In genomic region chr3:27590437-27591320, GRCh38 we compare ENCODE assay signal across 9 cellular contexts.
DNase-seq lines count a peak whose midpoint lies in the region; ATAC-seq and TF ChIP-seq lines count a peak whose summit lies in the region.
"Had no signal": no experiment of that assay in that cellular context is flagged by ENCODE, and none has a peak within 500 bp of the region (broad histone marks: within the 10 kb centered on the region; RNA-seq: fewer than 3 reads in every experiment).

No MANE protein-coding gene starts in this region.

- H3K27ac ChIP-seq in SU-DHL-6 (ENCODE audit: low read depth, low read length) (no peak overlapping the region), fibroblast of lung (ENCODE audit: insufficient read depth, low read length) (peak overlapping the region; percentile 10)
- H3K27ac ChIP-seq: KMS-11 had no signal

- H3K9ac ChIP-seq in SU-DHL-6 (ENCODE audit: low read length), result no peak overlapping the region
- H3K9ac ChIP-seq in fibroblast of lung (ENCODE audit: insufficient read depth, low read length), result no peak overlapping the region
- H3K9ac ChIP-seq: KMS-11 had no signal

- no peaks in the 10 kb centered on the region for H3K9me2 ChIP-seq in SU-DHL-6 (replicated peaks; ENCODE audit: insufficient read depth, low read length)

- H3K4me1 ChIP-seq in fibroblast of lung (ENCODE audit: control insufficient read depth, extremely low read depth, insufficient read depth, low read length), result peaks cover 6% of the 10 kb centered on the region

- ATAC-seq in HG03342 (IDR thresholded peaks at IDR 0.05; ENCODE audit: unreplicated experiment) (peak; percentile 47), GM19351 (IDR thresholded peaks at IDR 0.05; ENCODE audit: unreplicated experiment) (no peak)

- H3K9me3 ChIP-seq in SU-DHL-6 (ENCODE audit: insufficient read depth, low read length), result no peaks in the 10 kb centered on the region
- no peaks in the 10 kb centered on the region for H3K9me3 ChIP-seq in fibroblast of lung (ENCODE audit: control insufficient read depth, insufficient read depth, low read depth, low read length)

- H3K4me3 ChIP-seq in SU-DHL-6 (ENCODE audit: insufficient read depth, low read length, poor library complexity, severe bottlenecking), result no peak overlapping the region
- no peak overlapping the region for H3K4me3 ChIP-seq in fibroblast of lung (replicated peaks in 1 of 4; ENCODE audit: control extremely low read depth in 1 of 4, insufficient read depth in 1 of 4, low read depth in 3 of 4, low read length in 4 of 4)

- H3K79me2 ChIP-seq in SU-DHL-6 (ENCODE audit: insufficient read depth, low read length), result no peaks in the 10 kb centered on the region
- H3K79me2 ChIP-seq in fibroblast of lung (ENCODE audit: control insufficient read depth, insufficient read depth, low read length), result no peaks in the 10 kb centered on the region

- H3F3A ChIP-seq in SU-DHL-6 (ENCODE audit: insufficient read depth), result no peaks in the 10 kb centered on the region

- H3K27me3 ChIP-seq in SU-DHL-6 (ENCODE audit: low read length), result no peaks in the 10 kb centered on the region
- no peaks in the 10 kb centered on the region for H3K27me3 ChIP-seq in fibroblast of lung (ENCODE audit: control insufficient read depth, insufficient read depth, low read length)

- TF ChIP-seq CTCF in SU-DHL-6 (IDR thresholded peaks at IDR 0.05; ENCODE audit: insufficient read depth, low read length, poor library complexity, severe bottlenecking), result no peak
- no peak for TF ChIP-seq CTCF in fibroblast of lung (conservative IDR thresholded peaks at IDR 0.05 in 1 of 2, IDR thresholded peaks at IDR 0.05 in 1 of 2; ENCODE audit: low read depth in 1 of 2, low read length in 2 of 2)

- peak; percentile 33 to 75 for DNase-seq in fibroblast of lung (ENCODE audit: low read depth in 2 of 2)
- DNase-seq in putamen (ENCODE audit: low spot score), result peak; percentile 15
- DNase-seq in DMS 273 treated with DMSO at 0.1 percent for 48 hours (lab: John Stamatoyannopoulos, UW), result no peak
- no peak for DNase-seq in NCI-H1105 (lab: John Stamatoyannopoulos, UW)
- DNase-seq in stimulated activated naive CD4-positive, alpha-beta T cell treated with Interleukin-2 at 50 U/mL for 16 hours (lab: John Stamatoyannopoulos, UW), result no peak

- H3K36me3 ChIP-seq in SU-DHL-6 (ENCODE audit: low read length) (no peaks in the 10 kb centered on the region), fibroblast of lung (ENCODE audit: control insufficient read depth, insufficient read depth, low read length) (no peaks in the 10 kb centered on the region)

- no peaks in the 10 kb centered on the region for H4K20me1 ChIP-seq in SU-DHL-6 (ENCODE audit: low read depth, low read length)
- H4K20me1 ChIP-seq in fibroblast of lung (ENCODE audit: control insufficient read depth, extremely low read depth, insufficient read depth, low read length), result no peaks in the 10 kb centered on the region

- peak overlapping the region; percentile 17 for H2AFZ ChIP-seq in SU-DHL-6 (ENCODE audit: low read depth, low read length, severe bottlenecking)
- H2AFZ ChIP-seq in fibroblast of lung (ENCODE audit: low read length), result peak overlapping the region; percentile 27

- H3K4me2 ChIP-seq in SU-DHL-6 (ENCODE audit: low read depth, low read length, poor library complexity, severe bottlenecking) (no peak overlapping the region), fibroblast of lung (ENCODE audit: extremely low read depth, insufficient read depth, low read length) (peak overlapping the region; percentile 30)
- H3K4me2 ChIP-seq: KMS-11 had no signal

Comparison
In these comparisons a context has a peak if more than half of its experiments do, and no peak if none do; other contexts are left out.
1. DNase-seq: peak in fibroblast of lung (2 of 2) and putamen (single experiment); none in DMS 273 treated with DMSO at 0.1 percent for 48 hours (single experiment), NCI-H1105 (single experiment) and stimulated activated naive CD4-positive, alpha-beta T cell treated with Interleukin-2 at 50 U/mL for 16 hours (single experiment).